Comparison of ENCODE assay signal across 8 cellular contexts in genomic region chr4:114600066-114600552, GRCh38. TPM values are rescaled to one million over a fixed set of nuclear protein-coding genes. Genes with fewer than 3 reads are reported as not detected.
DNase-seq lines count a peak whose midpoint lies in the region; ATAC-seq and TF ChIP-seq lines count a peak whose summit lies in the region.

No MANE protein-coding gene starts in this region.

- DNase-seq in mammary epithelial cell (no peak), uterus (no peak), NCI-H510A treated with DMSO at 0.1 percent for 48 hours (lab: John Stamatoyannopoulos, UW) (no peak)
- no peak for DNase-seq in activated CD4-positive, alpha-beta T cell treated with anti-CD3 and anti-CD28 coated beads, Interleukin-2, amount 10 ng/mL, durations not matched to agents 7 days and 5 days

- peaks cover 11 to 53% (median 46%) of the 10 kb centered on the region in 10 experiments for H3K4me1 ChIP-seq in BLaER1 treated with 17β-estradiol and CSF1 and Interleukin-3, amounts not matched to agents 10 nM and 100 nM
- H3K4me1 ChIP-seq in mammary epithelial cell (ENCODE audit: insufficient read depth, low read length) = peaks cover 13% of the 10 kb centered on the region
- H3K4me1 ChIP-seq in muscle layer of duodenum (ENCODE audit: control insufficient read depth in 1 of 2, insufficient read depth in 2 of 2, low read length in 2 of 2) = peaks cover 0 to 9% of the 10 kb centered on the region in 2 donors
- no peaks in the 10 kb centered on the region for H3K4me1 ChIP-seq in uterus

- peak overlapping the region; percentile 93 to 98 (median 95) for H3K4me3 Mint-ChIP-seq in IgD-negative memory B cell
- no peak overlapping the region for H3K4me3 Mint-ChIP-seq in activated CD4-positive, alpha-beta T cell treated with anti-CD3 and anti-CD28 coated beads, Interleukin-2, amount 10 ng/mL, durations not matched to agents 7 days and 5 days

- in situ Hi-C loops in mammary epithelial cell (cut with MboI; ENCODE audit: low sequenced_read_pairs in 2 of 2) = no loop called here

- H3K79me2 ChIP-seq in mammary epithelial cell (ENCODE audit: insufficient read depth, low read length) = no peaks in the 10 kb centered on the region

- intact Hi-C loops in mammary epithelial cell (cut with micrococcal nuclease) (no loop called here), uterus (cut with DNase I; ENCODE audit: low total_unique reads) (no loop called here)

- H3K4me2 ChIP-seq in BLaER1 treated with 17β-estradiol and CSF1 and Interleukin-3, amounts not matched to agents 10 nM and 100 nM = peak overlapping the region; percentile 74 to 98 (median 96)
- peak overlapping the region; percentile 93 for H3K4me2 ChIP-seq in mammary epithelial cell (ENCODE audit: insufficient read depth, low read depth, low read length)

- no TSS peak for BruUV-seq in mammary epithelial cell (replicated peaks; lab: Mats Ljungman, UMichigan)

- peak overlapping the region in 9 of 11 experiments; percentile 56 to 84 (median 78); a peak in 17 of 22 replicates for H3K9ac ChIP-seq in BLaER1 treated with 17β-estradiol and CSF1 and Interleukin-3, amounts not matched to agents 10 nM and 100 nM
- no peak overlapping the region for H3K9ac ChIP-seq in mammary epithelial cell (ENCODE audit: insufficient read depth, low read length)

- peaks cover 13 to 35% (median 19%) of the 10 kb centered on the region in 11 experiments; a peak in 15 of 22 replicates for H3K27me3 ChIP-seq in BLaER1 treated with 17β-estradiol and CSF1 and Interleukin-3, amounts not matched to agents 10 nM and 100 nM
- H3K27me3 ChIP-seq in mammary epithelial cell (ENCODE audit: insufficient read depth, low read length) (no peaks in the 10 kb centered on the region), muscle layer of duodenum (ENCODE audit: low read depth, low read length) (peaks cover 9% of the 10 kb centered on the region), uterus (no peaks in the 10 kb centered on the region)

- H3K27ac ChIP-seq in BLaER1 treated with 17β-estradiol and CSF1 and Interleukin-3, amounts not matched to agents 10 nM and 100 nM = peak overlapping the region in 2 of 11 experiments; percentile 71; a peak in 3 of 22 replicates
- no peak overlapping the region for H3K27ac ChIP-seq in mammary epithelial cell (ENCODE audit: insufficient read depth, low read depth, low read length)
- peak overlapping the region; percentile 74 for H3K27ac ChIP-seq in muscle layer of duodenum (ENCODE audit: low read length)
- H3K27ac ChIP-seq in uterus = no peak overlapping the region

- dilution Hi-C loops in mammary epithelial cell (cut with HindIII; ENCODE audit: low sequenced_read_pairs) = no loop called here

- peaks cover 16 to 21% (median 17%) of the 10 kb centered on the region in 3 donors for H3K4me1 Mint-ChIP-seq in IgD-negative memory B cell
- peaks cover 7% of the 10 kb centered on the region for H3K4me1 Mint-ChIP-seq in activated CD4-positive, alpha-beta T cell treated with anti-CD3 and anti-CD28 coated beads, Interleukin-2, amount 10 ng/mL, durations not matched to agents 7 days and 5 days

- peaks cover 3% of the 10 kb centered on the region for H3K27me3 Mint-ChIP-seq in IgD-negative memory B cell
- peaks cover 31% of the 10 kb centered on the region for H3K27me3 Mint-ChIP-seq in activated CD4-positive, alpha-beta T cell treated with anti-CD3 and anti-CD28 coated beads, Interleukin-2, amount 10 ng/mL, durations not matched to agents 7 days and 5 days

- TF ChIP-seq POLR2A in uterus (IDR thresholded peaks at IDR 0.05) = no peak

- no peak for TF ChIP-seq CTCF in mammary epithelial cell (conservative IDR thresholded peaks at IDR 0.05 in 1 of 2, IDR thresholded peaks at IDR 0.05 in 1 of 2; ENCODE audit: extremely low read depth in 1 of 2, insufficient read depth in 1 of 2, low read depth in 1 of 2, low read length in 2 of 2)
- TF ChIP-seq CTCF in uterus (IDR thresholded peaks at IDR 0.05) = no peak

- H3K36me3 Mint-ChIP-seq in IgD-negative memory B cell = no peaks in the 10 kb centered on the region
- no peaks in the 10 kb centered on the region for H3K36me3 Mint-ChIP-seq in activated CD4-positive, alpha-beta T cell treated with anti-CD3 and anti-CD28 coated beads, Interleukin-2, amount 10 ng/mL, durations not matched to agents 7 days and 5 days (ENCODE audit: low read depth)

- no peaks in the 10 kb centered on the region; a peak in 1 of 22 replicates for H4K20me1 ChIP-seq in BLaER1 treated with 17β-estradiol and CSF1 and Interleukin-3, amounts not matched to agents 10 nM and 100 nM
- H4K20me1 ChIP-seq in mammary epithelial cell (ENCODE audit: insufficient read depth, low read length) = no peaks in the 10 kb centered on the region

- ATAC-seq in GM19455 (IDR thresholded peaks at IDR 0.05; ENCODE audit: unreplicated experiment) = no peak

- CTCF ChIA-PET in mammary epithelial cell (lab: Charles Lee; ENCODE audit: low non-redundant PET) = no interaction called here
- CTCF ChIA-PET in activated CD4-positive, alpha-beta T cell treated with anti-CD3 and anti-CD28 coated beads, Interleukin-2, amount 10 ng/mL, durations not matched to agents 7 days and 5 days (lab: Charles Lee) = no interaction called here

- no peaks in the 10 kb centered on the region for H3K9me3 Mint-ChIP-seq in IgD-negative memory B cell
- no peaks in the 10 kb centered on the region for H3K9me3 Mint-ChIP-seq in activated CD4-positive, alpha-beta T cell treated with anti-CD3 and anti-CD28 coated beads, Interleukin-2, amount 10 ng/mL, durations not matched to agents 7 days and 5 days

- peak overlapping the region; percentile 92 for H2AFZ ChIP-seq in mammary epithelial cell (ENCODE audit: low read depth, low read length)

- 3% methylated on average over 11 of the region's 11 CpGs for WGBS in mammary epithelial cell (ENCODE audit: low coverage, missing lambda C conversion rate)

- H3K27ac Mint-ChIP-seq in IgD-negative memory B cell = peak overlapping the region; percentile 69 to 89 (median 73)
- no peak overlapping the region for H3K27ac Mint-ChIP-seq in activated CD4-positive, alpha-beta T cell treated with anti-CD3 and anti-CD28 coated beads, Interleukin-2, amount 10 ng/mL, durations not matched to agents 7 days and 5 days

- H3K4me3 ChIP-seq in BLaER1 treated with 17β-estradiol and CSF1 and Interleukin-3, amounts not matched to agents 10 nM and 100 nM = peak overlapping the region; percentile 69 to 84 (median 79)
- H3K4me3 ChIP-seq in mammary epithelial cell (replicated peaks in 1 of 3; ENCODE audit: insufficient read depth in 1 of 3, low read depth in 2 of 3, low read length in 3 of 3) (peak overlapping the region; percentile 28 to 56 (median 56)), muscle layer of duodenum (ENCODE audit: low read depth in 1 of 2, low read length in 2 of 2) (peak overlapping the region; percentile 68 to 80), uterus (no peak overlapping the region)

- POLR2A ChIA-PET in activated CD4-positive, alpha-beta T cell treated with anti-CD3 and anti-CD28 coated beads, Interleukin-2, amount 10 ng/mL, durations not matched to agents 7 days and 5 days (lab: Charles Lee) = no interaction called here

- no peaks in the 10 kb centered on the region for H3K36me3 ChIP-seq in BLaER1 treated with 17β-estradiol and CSF1 and Interleukin-3, amounts not matched to agents 10 nM and 100 nM
- no peaks in the 10 kb centered on the region for H3K36me3 ChIP-seq in mammary epithelial cell (ENCODE audit: insufficient read depth, low read length)
- H3K36me3 ChIP-seq in muscle layer of duodenum (ENCODE audit: control insufficient read depth in 1 of 2, insufficient read depth in 2 of 2, low read length in 2 of 2) = no peaks in the 10 kb centered on the region
- H3K36me3 ChIP-seq in uterus = no peaks in the 10 kb centered on the region

- H3K9me3 ChIP-seq in BLaER1 treated with 17β-estradiol and CSF1 and Interleukin-3, amounts not matched to agents 10 nM and 100 nM (replicated peaks in 1 of 11) = peaks cover 5 to 10% (median 8%) of the 10 kb centered on the region in 11 experiments
- H3K9me3 ChIP-seq in mammary epithelial cell (replicated peaks; ENCODE audit: insufficient read depth, low read length) (no peaks in the 10 kb centered on the region), muscle layer of duodenum (ENCODE audit: control insufficient read depth in 1 of 2, low read length in 2 of 2) (no peaks in the 10 kb centered on the region), uterus (no peaks in the 10 kb centered on the region)

RNA-seq across cellular contexts. Expression of gene UGT8, which starts 1.5 kb away (rescaled TPM):
- polyA plus RNA-seq in IgD-negative memory B cell = 6.1 TPM
- 10 to 100 TPM in 1 of 2 donors, under 1 TPM in 1; 0.68 to 14.2 TPM for total RNA-seq in mammary epithelial cell
- 1.9 TPM for polyA plus RNA-seq in mammary epithelial cell
- 4.2 TPM for polyA minus RNA-seq in mammary epithelial cell
- total RNA-seq in uterus = 1 to 10 TPM in 1 of 4 donors, under 1 TPM in 1, not detected in 2; 0.46 to 8.5 TPM
- under 1 TPM; 0.12 to 0.19 TPM for total RNA-seq in activated CD4-positive, alpha-beta T cell treated with anti-CD3 and anti-CD28 coated beads, Interleukin-2, amount 10 ng/mL, durations not matched to agents 7 days and 5 days

Comparison
In these comparisons a context has a peak if more than half of its experiments do, and no peak if none do; other contexts are left out.
1. H3K4me3 ChIP-seq: peak in BLaER1 treated with 17β-estradiol and CSF1 and Interleukin-3, amounts not matched to agents 10 nM and 100 nM (10 of 10), mammary epithelial cell (3 of 3) and muscle layer of duodenum (2 of 2); none in uterus (0 of 2).